1 cellular context compared by ENCODE assay signal in the genomic region with DNA sequence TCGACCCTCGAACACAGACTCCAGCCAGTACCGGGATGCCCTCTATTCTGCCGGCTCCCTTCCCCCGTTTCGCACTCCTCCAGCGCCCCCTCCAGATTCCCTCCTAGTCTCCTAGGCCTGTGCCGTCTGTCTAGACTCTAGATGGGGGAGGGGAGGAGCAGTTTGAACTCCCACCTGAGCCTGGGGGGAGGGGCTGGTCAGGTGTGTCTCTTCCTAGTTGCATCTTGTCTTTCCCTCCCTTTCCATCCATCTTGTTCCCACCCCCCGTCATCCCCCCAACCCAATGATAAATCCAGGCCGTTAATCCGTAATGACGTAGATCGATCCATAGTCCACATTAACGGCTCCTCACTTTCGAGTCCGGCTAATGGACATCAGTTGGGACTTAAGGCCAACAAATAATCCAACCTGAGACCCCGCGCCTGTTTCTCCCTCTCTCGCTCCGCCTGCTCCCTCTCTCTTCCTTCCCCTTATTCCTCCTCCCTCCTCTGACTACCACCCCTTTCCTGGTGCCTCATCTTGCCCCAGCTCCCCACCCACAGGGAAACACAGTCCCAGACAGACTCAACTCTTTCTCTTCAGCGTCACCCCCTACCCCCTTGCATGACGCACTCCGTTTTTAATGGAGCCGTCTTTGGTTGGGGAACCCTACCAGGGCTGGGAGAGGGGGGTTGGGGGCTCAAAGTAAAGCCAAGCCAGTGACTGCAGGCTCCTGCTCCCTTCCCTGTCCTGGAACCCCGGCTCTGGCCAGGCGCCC.
TF ChIP-seq lines count a peak whose summit lies in the region.

No MANE protein-coding gene starts in this region.

TF ChIP-seq in SK-N-SH treated with all-trans-retinoic acid at 6 μM for 48 hours, 23 proteins besides CTCF, POLR2A, EP300 and RAD21 (continued from another document):
- TF ChIP-seq, protein P1, sequence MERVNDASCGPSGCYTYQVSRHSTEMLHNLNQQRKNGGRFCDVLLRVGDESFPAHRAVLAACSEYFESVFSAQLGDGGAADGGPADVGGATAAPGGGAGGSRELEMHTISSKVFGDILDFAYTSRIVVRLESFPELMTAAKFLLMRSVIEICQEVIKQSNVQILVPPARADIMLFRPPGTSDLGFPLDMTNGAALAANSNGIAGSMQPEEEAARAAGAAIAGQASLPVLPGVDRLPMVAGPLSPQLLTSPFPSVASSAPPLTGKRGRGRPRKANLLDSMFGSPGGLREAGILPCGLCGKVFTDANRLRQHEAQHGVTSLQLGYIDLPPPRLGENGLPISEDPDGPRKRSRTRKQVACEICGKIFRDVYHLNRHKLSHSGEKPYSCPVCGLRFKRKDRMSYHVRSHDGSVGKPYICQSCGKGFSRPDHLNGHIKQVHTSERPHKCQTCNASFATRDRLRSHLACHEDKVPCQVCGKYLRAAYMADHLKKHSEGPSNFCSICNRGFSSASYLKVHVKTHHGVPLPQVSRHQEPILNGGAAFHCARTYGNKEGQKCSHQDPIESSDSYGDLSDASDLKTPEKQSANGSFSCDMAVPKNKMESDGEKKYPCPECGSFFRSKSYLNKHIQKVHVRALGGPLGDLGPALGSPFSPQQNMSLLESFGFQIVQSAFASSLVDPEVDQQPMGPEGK (CRISPR knock-in tag; IDR thresholded peaks at IDR 0.05; ENCODE audit: borderline replicate concordance): no peak
- TF ChIP-seq ESRRG (CRISPR knock-in tag; IDR thresholded peaks at IDR 0.05) (no peak), TCF4 (CRISPR knock-in tag; IDR thresholded peaks at IDR 0.05; ENCODE audit: borderline replicate concordance) (no peak), PPARA (CRISPR knock-in tag; IDR thresholded peaks at IDR 0.05; ENCODE audit: borderline replicate concordance) (no peak), ARNTL (CRISPR knock-in tag; IDR thresholded peaks at IDR 0.05; ENCODE audit: borderline replicate concordance, low read depth) (no peak), ZFP30 (CRISPR knock-in tag; IDR thresholded peaks at IDR 0.05) (no peak), ZC3H10 (CRISPR knock-in tag; IDR thresholded peaks at IDR 0.05) (no peak), RARB (CRISPR knock-in tag; IDR thresholded peaks at IDR 0.05) (no peak), ZNF70 (CRISPR knock-in tag; IDR thresholded peaks at IDR 0.05) (no peak), ZNF565 (CRISPR knock-in tag; conservative IDR thresholded peaks at IDR 0.05; ENCODE audit: low read depth) (no peak), CSDC2 (CRISPR knock-in tag; IDR thresholded peaks at IDR 0.05) (no peak)
- TF ChIP-seq, protein P2, sequence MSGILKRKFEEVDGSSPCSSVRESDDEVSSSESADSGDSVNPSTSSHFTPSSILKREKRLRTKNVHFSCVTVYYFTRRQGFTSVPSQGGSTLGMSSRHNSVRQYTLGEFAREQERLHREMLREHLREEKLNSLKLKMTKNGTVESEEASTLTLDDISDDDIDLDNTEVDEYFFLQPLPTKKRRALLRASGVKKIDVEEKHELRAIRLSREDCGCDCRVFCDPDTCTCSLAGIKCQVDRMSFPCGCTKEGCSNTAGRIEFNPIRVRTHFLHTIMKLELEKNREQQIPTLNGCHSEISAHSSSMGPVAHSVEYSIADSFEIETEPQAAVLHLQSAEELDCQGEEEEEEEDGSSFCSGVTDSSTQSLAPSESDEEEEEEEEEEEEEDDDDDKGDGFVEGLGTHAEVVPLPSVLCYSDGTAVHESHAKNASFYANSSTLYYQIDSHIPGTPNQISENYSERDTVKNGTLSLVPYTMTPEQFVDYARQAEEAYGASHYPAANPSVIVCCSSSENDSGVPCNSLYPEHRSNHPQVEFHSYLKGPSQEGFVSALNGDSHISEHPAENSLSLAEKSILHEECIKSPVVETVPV (CRISPR knock-in tag; IDR thresholded peaks at IDR 0.05): no peak
TF ChIP-seq in SK-N-SH treated with all-trans-retinoic acid at 6 μM for 48 hours: peak in this region for 0.
